ENCODE assay signal across 16 cellular contexts in genomic region chr10:110709964-110710587, GRCh38.
"Had no signal": no experiment of that assay in that cellular context is flagged by ENCODE, and none has a peak within 500 bp of the region (broad histone marks: within the 10 kb centered on the region; RNA-seq: fewer than 3 reads in every experiment).

No MANE protein-coding gene starts in this region.

- H3K27ac Mint-ChIP-seq: naive B cell; stimulated activated memory B cell treated with anti-CD40 and anti-IgM and Interleukin-4, amounts not matched to agents 10 μg/mL and 1 μg/mL and 100 μg/mL, for 72 hours; stimulated activated naive CD8-positive, alpha-beta T cell treated with anti-CD3 and anti-CD28 coated beads, Interleukin-15, Interleukin-2, amounts not matched to agents 100 ng/mL and 50 ng/mL, for 24 hours had no signal

- ATAC-seq: esophagus mucosa; gastroesophageal sphincter; stimulated activated memory B cell treated with anti-CD40 and anti-IgM and Interleukin-4, amounts not matched to agents 10 μg/mL and 1 μg/mL and 100 μg/mL, for 72 hours had no signal

- H3K4me3 Mint-ChIP-seq: central memory CD8-positive, alpha-beta T cell; naive B cell; nephron progenitor cell; stimulated activated memory B cell treated with anti-CD40 and anti-IgM and Interleukin-4, amounts not matched to agents 10 μg/mL and 1 μg/mL and 100 μg/mL, for 72 hours; stimulated activated naive CD8-positive, alpha-beta T cell treated with anti-CD3 and anti-CD28 coated beads, Interleukin-15, Interleukin-2, amounts not matched to agents 100 ng/mL and 50 ng/mL, for 24 hours had no signal

- H3K27me3 Mint-ChIP-seq: central memory CD8-positive, alpha-beta T cell had no signal

- H3K9me3 Mint-ChIP-seq: central memory CD8-positive, alpha-beta T cell; naive B cell; nephron progenitor cell; stimulated activated memory B cell treated with anti-CD40 and anti-IgM and Interleukin-4, amounts not matched to agents 10 μg/mL and 1 μg/mL and 100 μg/mL, for 72 hours; stimulated activated naive CD8-positive, alpha-beta T cell treated with anti-CD3 and anti-CD28 coated beads, Interleukin-15, Interleukin-2, amounts not matched to agents 100 ng/mL and 50 ng/mL, for 24 hours had no signal

- H3K4me3 ChIP-seq: dorsolateral prefrontal cortex, gastroesophageal sphincter, lung, tibial artery had no signal

- H3K4me1 Mint-ChIP-seq: central memory CD8-positive, alpha-beta T cell; naive B cell; stimulated activated memory B cell treated with anti-CD40 and anti-IgM and Interleukin-4, amounts not matched to agents 10 μg/mL and 1 μg/mL and 100 μg/mL, for 72 hours had no signal

- H3K36me3 ChIP-seq: gastroesophageal sphincter, neutrophil, tibial artery had no signal

- H3K4me1 ChIP-seq: gastroesophageal sphincter had no signal

- H3K27me3 ChIP-seq: gastroesophageal sphincter, neutrophil, tibial artery had no signal

- H3K9me3 ChIP-seq: gastroesophageal sphincter, neutrophil, tibial artery had no signal

- H3K36me3 Mint-ChIP-seq: naive B cell; stimulated activated memory B cell treated with anti-CD40 and anti-IgM and Interleukin-4, amounts not matched to agents 10 μg/mL and 1 μg/mL and 100 μg/mL, for 72 hours had no signal

- DNase-seq: cortex of kidney; dorsolateral prefrontal cortex; effector memory CD4-positive, alpha-beta T cell; hippocampal formation; mesenchymal stem cell; naive B cell; nephron progenitor cell; stimulated activated CD4-positive, alpha-beta T cell treated with anti-CD3 and anti-CD28 coated beads, Interleukin-4, amount 100 ng/mL, for 1 hour; tibial artery had no signal

- H3K27ac ChIP-seq: dorsolateral prefrontal cortex, gastroesophageal sphincter, neutrophil, tibial artery had no signal
